In genomic region chr18:31177369-31177768, GRCh38 we compare ENCODE assay signal across 4 cellular contexts. TPM values are rescaled to one million over a fixed set of nuclear protein-coding genes. Genes with fewer than 3 reads are reported as not detected.
"Had no signal": no experiment of that assay in that cellular context is flagged by ENCODE, and none has a peak within 500 bp of the region (broad histone marks: within the 10 kb centered on the region; RNA-seq: fewer than 3 reads in every experiment).

No MANE protein-coding gene starts in this region.

RNA-seq across cellular contexts. Expression of gene DSC1, which starts 14.7 kb away (rescaled TPM):
- total RNA-seq: HepG2, HT-29, HT1080, IMR-90 had no signal
- polyA plus RNA-seq: HepG2, IMR-90 had no signal
